Comparison of ENCODE assay signal across 1 cellular context in genomic region chr10:20272575-20272974, GRCh38.
TF ChIP-seq lines count a peak whose summit lies in the region.

No MANE protein-coding gene starts in this region.

TF ChIP-seq in K562, 482 proteins besides CTCF, POLR2A, EP300 and RAD21 (continued from another document):
- TF ChIP-seq ZBTB5 (IDR thresholded peaks at IDR 0.05) (no peak), BMI1 (IDR thresholded peaks at IDR 0.05; ENCODE audit: low read length) (no peak), BHLHE40 (IDR thresholded peaks at IDR 0.05; ENCODE audit: low read length) (no peak), ADNP (tag; IDR thresholded peaks at IDR 0.05) (no peak), MAFG (tag; conservative IDR thresholded peaks at IDR 0.05) (0 out of 2 replicates have a peak, but pooled peaks have one; percentile 8), HMBOX1 (IDR thresholded peaks at IDR 0.05) (no peak), TBP (optimal IDR thresholded peaks at IDR 0.05; ENCODE audit: low read depth, low read length) (no peak), ASH1L (IDR thresholded peaks at IDR 0.05; ENCODE audit: borderline replicate concordance, low read depth, partially characterized antibody) (no peak), RERE (CRISPR knock-in tag; IDR thresholded peaks at IDR 0.05; ENCODE audit: borderline replicate concordance) (no peak), C11orf30 (IDR thresholded peaks at IDR 0.05; ENCODE audit: low read depth) (peak; percentile 24; the same call in 1 of the 2 replicates), MAFK (IDR thresholded peaks at IDR 0.05; ENCODE audit: low read length) (peak; percentile 66; the same call in 1 of the 2 replicates), THRA (IDR thresholded peaks at IDR 0.05) (no peak), SP1 (CRISPR knock-in tag; IDR thresholded peaks at IDR 0.05) (no peak), PHB2 (IDR thresholded peaks at IDR 0.05; ENCODE audit: low read depth) (no peak), NR4A1 (CRISPR knock-in tag; IDR thresholded peaks at IDR 0.05) (no peak), NR4A1 (tag; IDR thresholded peaks at IDR 0.05) (no peak), POLR2H (tag; IDR thresholded peaks at IDR 0.05; ENCODE audit: low read depth) (no peak), ZNF12 (CRISPR knock-in tag; IDR thresholded peaks at IDR 0.05) (no peak), WHSC1 (IDR thresholded peaks at IDR 0.05; ENCODE audit: low read length) (no peak), ZBTB49 (CRISPR knock-in tag; IDR thresholded peaks at IDR 0.05; ENCODE audit: borderline replicate concordance) (no peak), POLR2AphosphoS2 (IDR thresholded peaks at IDR 0.05; ENCODE audit: low read length) (no peak), ZNF316 (IDR thresholded peaks at IDR 0.05) (peak; percentile 24; the same call in 1 of the 2 replicates), MAFF (IDR thresholded peaks at IDR 0.05; ENCODE audit: low read length) (peak; percentile 45; the same call in 1 of the 2 replicates), FOXJ3 (CRISPR knock-in tag; IDR thresholded peaks at IDR 0.05) (no peak), FOXP4 (CRISPR knock-in tag; IDR thresholded peaks at IDR 0.05; ENCODE audit: borderline replicate concordance) (no peak)
